In genomic region chr7:24082826-24083225, GRCh38 we compare ENCODE assay signal across 17 cellular contexts.
"Had no signal": no experiment of that assay in that cellular context is flagged by ENCODE, and none has a peak within 500 bp of the region (broad histone marks: within the 10 kb centered on the region; RNA-seq: fewer than 3 reads in every experiment).

No MANE protein-coding gene starts in this region.

- H3K4me3 ChIP-seq: colonic mucosa, esophagus muscularis mucosa, gastroesophageal sphincter, heart left ventricle, hepatocyte, left lung, lower lobe of right lung had no signal

- H3K4me3 Mint-ChIP-seq: dendritic cell treated with granulocyte-macrophage colony-stimulating factor and Interleukin-4, amounts not matched to agents 40 ng/mL and 50 ng/mL, for 4 days; effector memory CD8-positive, alpha-beta T cell; mesothelial cell of epicardium had no signal

- H3K4me2 ChIP-seq: hepatocyte had no signal

- H3K27ac ChIP-seq: colonic mucosa, esophagus muscularis mucosa, foreskin keratinocyte, gastroesophageal sphincter, heart left ventricle, hepatocyte, left lung, lower lobe of right lung had no signal

- H3K27me3 Mint-ChIP-seq: dendritic cell treated with granulocyte-macrophage colony-stimulating factor and Interleukin-4, amounts not matched to agents 40 ng/mL and 50 ng/mL, for 4 days had no signal

- H3K36me3 ChIP-seq: colonic mucosa, esophagus muscularis mucosa, gastroesophageal sphincter, heart left ventricle, left lung, lower lobe of right lung had no signal

- DNase-seq: colonic mucosa; cortex of kidney; effector CD8-positive, alpha-beta T cell; effector memory CD8-positive, alpha-beta T cell; foreskin keratinocyte; heart left ventricle; hypothalamus; left cardiac atrium; left lung; left ventricle myocardium superior; lower lobe of right lung; mesenchymal stem cell had no signal

- H3K27me3 ChIP-seq: colonic mucosa, esophagus muscularis mucosa, gastroesophageal sphincter, heart left ventricle, hepatocyte, left lung had no signal

- H3K79me2 ChIP-seq: hepatocyte had no signal

- H2AFZ ChIP-seq: hepatocyte had no signal

- H3K9me3 ChIP-seq: colonic mucosa had no signal

- ATAC-seq: effector memory CD8-positive, alpha-beta T cell; foreskin keratinocyte; gastroesophageal sphincter; heart left ventricle; left cardiac atrium; left lung; left ventricle myocardium superior; lower lobe of right lung had no signal

- H3K36me3 Mint-ChIP-seq: mesothelial cell of epicardium had no signal

- H3K4me1 Mint-ChIP-seq: mesothelial cell of epicardium had no signal

- H3K4me1 ChIP-seq: colonic mucosa, esophagus muscularis mucosa, foreskin keratinocyte, gastroesophageal sphincter, heart left ventricle, left lung, lower lobe of right lung had no signal

- H3K27ac Mint-ChIP-seq: dendritic cell treated with granulocyte-macrophage colony-stimulating factor and Interleukin-4, amounts not matched to agents 40 ng/mL and 50 ng/mL, for 4 days; effector memory CD8-positive, alpha-beta T cell; mesothelial cell of epicardium had no signal
